1 cellular context compared by ENCODE assay signal in genomic region chr7:36389371-36390198, GRCh38.
TF ChIP-seq lines count a peak whose summit lies in the region.

A gene with protein sequence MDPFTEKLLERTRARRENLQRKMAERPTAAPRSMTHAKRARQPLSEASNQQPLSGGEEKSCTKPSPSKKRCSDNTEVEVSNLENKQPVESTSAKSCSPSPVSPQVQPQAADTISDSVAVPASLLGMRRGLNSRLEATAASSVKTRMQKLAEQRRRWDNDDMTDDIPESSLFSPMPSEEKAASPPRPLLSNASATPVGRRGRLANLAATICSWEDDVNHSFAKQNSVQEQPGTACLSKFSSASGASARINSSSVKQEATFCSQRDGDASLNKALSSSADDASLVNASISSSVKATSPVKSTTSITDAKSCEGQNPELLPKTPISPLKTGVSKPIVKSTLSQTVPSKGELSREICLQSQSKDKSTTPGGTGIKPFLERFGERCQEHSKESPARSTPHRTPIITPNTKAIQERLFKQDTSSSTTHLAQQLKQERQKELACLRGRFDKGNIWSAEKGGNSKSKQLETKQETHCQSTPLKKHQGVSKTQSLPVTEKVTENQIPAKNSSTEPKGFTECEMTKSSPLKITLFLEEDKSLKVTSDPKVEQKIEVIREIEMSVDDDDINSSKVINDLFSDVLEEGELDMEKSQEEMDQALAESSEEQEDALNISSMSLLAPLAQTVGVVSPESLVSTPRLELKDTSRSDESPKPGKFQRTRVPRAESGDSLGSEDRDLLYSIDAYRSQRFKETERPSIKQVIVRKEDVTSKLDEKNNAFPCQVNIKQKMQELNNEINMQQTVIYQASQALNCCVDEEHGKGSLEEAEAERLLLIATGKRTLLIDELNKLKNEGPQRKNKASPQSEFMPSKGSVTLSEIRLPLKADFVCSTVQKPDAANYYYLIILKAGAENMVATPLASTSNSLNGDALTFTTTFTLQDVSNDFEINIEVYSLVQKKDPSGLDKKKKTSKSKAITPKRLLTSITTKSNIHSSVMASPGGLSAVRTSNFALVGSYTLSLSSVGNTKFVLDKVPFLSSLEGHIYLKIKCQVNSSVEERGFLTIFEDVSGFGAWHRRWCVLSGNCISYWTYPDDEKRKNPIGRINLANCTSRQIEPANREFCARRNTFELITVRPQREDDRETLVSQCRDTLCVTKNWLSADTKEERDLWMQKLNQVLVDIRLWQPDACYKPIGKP (plus strand): TSS chr7:36389862. CDS start chr7:36390027, 165 bp downstream.

TF ChIP-seq in HepG2, 621 proteins besides CTCF, POLR2A, EP300 and RAD21 (continued from another document and continues in another):
- TF ChIP-seq HNRNPL (IDR thresholded peaks at IDR 0.05; ENCODE audit: low read depth, low read length) (no peak), ZNF251 (CRISPR knock-in tag; IDR thresholded peaks at IDR 0.05) (no peak), NPAS2 (CRISPR knock-in tag; IDR thresholded peaks at IDR 0.05; ENCODE audit: borderline replicate concordance) (no peak), RFX5 (IDR thresholded peaks at IDR 0.05; ENCODE audit: low read depth, low read length) (no peak), PRDM15 (CRISPR knock-in tag; IDR thresholded peaks at IDR 0.05) (0 out of 2 replicates have a peak, but pooled peaks have one; percentile 29), ESRRA (CRISPR knock-in tag; IDR thresholded peaks at IDR 0.05; ENCODE audit: low read depth) (no peak), PITX1 (CRISPR knock-in tag; IDR thresholded peaks at IDR 0.05) (peak; percentile 84), ZMYM4 (CRISPR knock-in tag; IDR thresholded peaks at IDR 0.05) (peak; percentile 47; the same call in 1 of the 2 replicates), ZZZ3 (CRISPR knock-in tag; IDR thresholded peaks at IDR 0.05; ENCODE audit: borderline replicate concordance) (peak; percentile 36; the same call in 1 of the 2 replicates), RXRB (CRISPR knock-in tag; IDR thresholded peaks at IDR 0.05; ENCODE audit: borderline replicate concordance) (no peak), MATR3 (CRISPR knock-in tag; IDR thresholded peaks at IDR 0.05) (no peak), ZNF766 (CRISPR knock-in tag; IDR thresholded peaks at IDR 0.05; ENCODE audit: borderline replicate concordance) (peak; percentile 91; the same call in 1 of the 2 replicates), ATF7 (IDR thresholded peaks at IDR 0.05) (no peak), ATF7 (CRISPR knock-in tag; IDR thresholded peaks at IDR 0.05) (no peak), ZNF350 (CRISPR knock-in tag; IDR thresholded peaks at IDR 0.05; ENCODE audit: borderline replicate concordance, low read depth) (0 out of 2 replicates have a peak, but pooled peaks have one; percentile 52), RAD51 (IDR thresholded peaks at IDR 0.05; ENCODE audit: borderline replicate concordance) (no peak), ZFY (CRISPR knock-in tag; IDR thresholded peaks at IDR 0.05) (no peak), KDM3A (CRISPR knock-in tag; IDR thresholded peaks at IDR 0.05; ENCODE audit: low read depth) (peak; percentile 2; the same call in 1 of the 2 replicates), NRL (CRISPR knock-in tag; IDR thresholded peaks at IDR 0.05; ENCODE audit: borderline replicate concordance) (no peak), ZNF547 (CRISPR knock-in tag; IDR thresholded peaks at IDR 0.05) (no peak; the same call in 1 of the 2 replicates), ZNF746 (CRISPR knock-in tag; IDR thresholded peaks at IDR 0.05) (peak; percentile 69; the same call in 1 of the 2 replicates), MZF1 (CRISPR knock-in tag; IDR thresholded peaks at IDR 0.05; ENCODE audit: borderline replicate concordance) (no peak), SSRP1 (CRISPR knock-in tag; IDR thresholded peaks at IDR 0.05) (no peak), HMGXB3 (CRISPR knock-in tag; IDR thresholded peaks at IDR 0.05; ENCODE audit: borderline replicate concordance) (no peak), SALL1 (CRISPR knock-in tag; IDR thresholded peaks at IDR 0.05) (peak; percentile 14; the same call in 1 of the 2 replicates), ZNF713 (CRISPR knock-in tag; IDR thresholded peaks at IDR 0.05) (no peak), ZBTB8A (CRISPR knock-in tag; IDR thresholded peaks at IDR 0.05; ENCODE audit: borderline replicate concordance, low read depth) (no peak), ZEB1 (IDR thresholded peaks at IDR 0.05; ENCODE audit: insufficient replicate concordance, low read depth) (no peak), NKX3-1 (CRISPR knock-in tag; IDR thresholded peaks at IDR 0.05) (no peak)
- TF ChIP-seq, protein P1, sequence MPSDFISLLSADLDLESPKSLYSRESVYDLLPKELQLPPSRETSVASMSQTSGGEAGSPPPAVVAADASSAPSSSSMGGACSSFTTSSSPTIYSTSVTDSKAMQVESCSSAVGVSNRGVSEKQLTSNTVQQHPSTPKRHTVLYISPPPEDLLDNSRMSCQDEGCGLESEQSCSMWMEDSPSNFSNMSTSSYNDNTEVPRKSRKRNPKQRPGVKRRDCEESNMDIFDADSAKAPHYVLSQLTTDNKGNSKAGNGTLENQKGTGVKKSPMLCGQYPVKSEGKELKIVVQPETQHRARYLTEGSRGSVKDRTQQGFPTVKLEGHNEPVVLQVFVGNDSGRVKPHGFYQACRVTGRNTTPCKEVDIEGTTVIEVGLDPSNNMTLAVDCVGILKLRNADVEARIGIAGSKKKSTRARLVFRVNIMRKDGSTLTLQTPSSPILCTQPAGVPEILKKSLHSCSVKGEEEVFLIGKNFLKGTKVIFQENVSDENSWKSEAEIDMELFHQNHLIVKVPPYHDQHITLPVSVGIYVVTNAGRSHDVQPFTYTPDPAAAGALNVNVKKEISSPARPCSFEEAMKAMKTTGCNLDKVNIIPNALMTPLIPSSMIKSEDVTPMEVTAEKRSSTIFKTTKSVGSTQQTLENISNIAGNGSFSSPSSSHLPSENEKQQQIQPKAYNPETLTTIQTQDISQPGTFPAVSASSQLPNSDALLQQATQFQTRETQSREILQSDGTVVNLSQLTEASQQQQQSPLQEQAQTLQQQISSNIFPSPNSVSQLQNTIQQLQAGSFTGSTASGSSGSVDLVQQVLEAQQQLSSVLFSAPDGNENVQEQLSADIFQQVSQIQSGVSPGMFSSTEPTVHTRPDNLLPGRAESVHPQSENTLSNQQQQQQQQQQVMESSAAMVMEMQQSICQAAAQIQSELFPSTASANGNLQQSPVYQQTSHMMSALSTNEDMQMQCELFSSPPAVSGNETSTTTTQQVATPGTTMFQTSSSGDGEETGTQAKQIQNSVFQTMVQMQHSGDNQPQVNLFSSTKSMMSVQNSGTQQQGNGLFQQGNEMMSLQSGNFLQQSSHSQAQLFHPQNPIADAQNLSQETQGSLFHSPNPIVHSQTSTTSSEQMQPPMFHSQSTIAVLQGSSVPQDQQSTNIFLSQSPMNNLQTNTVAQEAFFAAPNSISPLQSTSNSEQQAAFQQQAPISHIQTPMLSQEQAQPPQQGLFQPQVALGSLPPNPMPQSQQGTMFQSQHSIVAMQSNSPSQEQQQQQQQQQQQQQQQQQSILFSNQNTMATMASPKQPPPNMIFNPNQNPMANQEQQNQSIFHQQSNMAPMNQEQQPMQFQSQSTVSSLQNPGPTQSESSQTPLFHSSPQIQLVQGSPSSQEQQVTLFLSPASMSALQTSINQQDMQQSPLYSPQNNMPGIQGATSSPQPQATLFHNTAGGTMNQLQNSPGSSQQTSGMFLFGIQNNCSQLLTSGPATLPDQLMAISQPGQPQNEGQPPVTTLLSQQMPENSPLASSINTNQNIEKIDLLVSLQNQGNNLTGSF (CRISPR knock-in tag; IDR thresholded peaks at IDR 0.05), result no peak
- TF ChIP-seq, protein P2, sequence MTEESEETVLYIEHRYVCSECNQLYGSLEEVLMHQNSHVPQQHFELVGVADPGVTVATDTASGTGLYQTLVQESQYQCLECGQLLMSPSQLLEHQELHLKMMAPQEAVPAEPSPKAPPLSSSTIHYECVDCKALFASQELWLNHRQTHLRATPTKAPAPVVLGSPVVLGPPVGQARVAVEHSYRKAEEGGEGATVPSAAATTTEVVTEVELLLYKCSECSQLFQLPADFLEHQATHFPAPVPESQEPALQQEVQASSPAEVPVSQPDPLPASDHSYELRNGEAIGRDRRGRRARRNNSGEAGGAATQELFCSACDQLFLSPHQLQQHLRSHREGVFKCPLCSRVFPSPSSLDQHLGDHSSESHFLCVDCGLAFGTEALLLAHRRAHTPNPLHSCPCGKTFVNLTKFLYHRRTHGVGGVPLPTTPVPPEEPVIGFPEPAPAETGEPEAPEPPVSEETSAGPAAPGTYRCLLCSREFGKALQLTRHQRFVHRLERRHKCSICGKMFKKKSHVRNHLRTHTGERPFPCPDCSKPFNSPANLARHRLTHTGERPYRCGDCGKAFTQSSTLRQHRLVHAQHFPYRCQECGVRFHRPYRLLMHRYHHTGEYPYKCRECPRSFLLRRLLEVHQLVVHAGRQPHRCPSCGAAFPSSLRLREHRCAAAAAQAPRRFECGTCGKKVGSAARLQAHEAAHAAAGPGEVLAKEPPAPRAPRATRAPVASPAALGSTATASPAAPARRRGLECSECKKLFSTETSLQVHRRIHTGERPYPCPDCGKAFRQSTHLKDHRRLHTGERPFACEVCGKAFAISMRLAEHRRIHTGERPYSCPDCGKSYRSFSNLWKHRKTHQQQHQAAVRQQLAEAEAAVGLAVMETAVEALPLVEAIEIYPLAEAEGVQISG (CRISPR knock-in tag; IDR thresholded peaks at IDR 0.05), result peak; percentile 74
- TF ChIP-seq, protein P3, sequence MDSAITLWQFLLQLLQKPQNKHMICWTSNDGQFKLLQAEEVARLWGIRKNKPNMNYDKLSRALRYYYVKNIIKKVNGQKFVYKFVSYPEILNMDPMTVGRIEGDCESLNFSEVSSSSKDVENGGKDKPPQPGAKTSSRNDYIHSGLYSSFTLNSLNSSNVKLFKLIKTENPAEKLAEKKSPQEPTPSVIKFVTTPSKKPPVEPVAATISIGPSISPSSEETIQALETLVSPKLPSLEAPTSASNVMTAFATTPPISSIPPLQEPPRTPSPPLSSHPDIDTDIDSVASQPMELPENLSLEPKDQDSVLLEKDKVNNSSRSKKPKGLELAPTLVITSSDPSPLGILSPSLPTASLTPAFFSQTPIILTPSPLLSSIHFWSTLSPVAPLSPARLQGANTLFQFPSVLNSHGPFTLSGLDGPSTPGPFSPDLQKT (CRISPR knock-in tag; IDR thresholded peaks at IDR 0.05; ENCODE audit: borderline replicate concordance), result no peak
- TF ChIP-seq, protein P4, sequence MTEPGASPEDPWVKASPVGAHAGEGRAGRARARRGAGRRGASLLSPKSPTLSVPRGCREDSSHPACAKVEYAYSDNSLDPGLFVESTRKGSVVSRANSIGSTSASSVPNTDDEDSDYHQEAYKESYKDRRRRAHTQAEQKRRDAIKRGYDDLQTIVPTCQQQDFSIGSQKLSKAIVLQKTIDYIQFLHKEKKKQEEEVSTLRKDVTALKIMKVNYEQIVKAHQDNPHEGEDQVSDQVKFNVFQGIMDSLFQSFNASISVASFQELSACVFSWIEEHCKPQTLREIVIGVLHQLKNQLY (CRISPR knock-in tag; IDR thresholded peaks at IDR 0.05), result 0 out of 2 replicates have a peak, but pooled peaks have one; percentile 7
